9 cellular contexts compared by ENCODE assay signal in genomic region chr10:98041352-98042043, GRCh38. TPM values are rescaled to one million over a fixed set of nuclear protein-coding genes. Genes with fewer than 3 reads are reported as not detected.
A peak's percentile ranks its signal among the peaks of the same experiment; 100 is the strongest.
DNase-seq lines count a peak whose midpoint lies in the region; ATAC-seq, FAIRE-seq and TF ChIP-seq lines count a peak whose summit lies in the region.
"Had no signal": no experiment of that assay in that cellular context is flagged by ENCODE, and none has a peak within 500 bp of the region (broad histone marks: within the 10 kb centered on the region; RNA-seq: fewer than 3 reads in every experiment).

No MANE protein-coding gene starts in this region.

- no peak overlapping the region for H3K23ac ChIP-seq in IMR-90 (ENCODE audit: low read depth, low read length)

- no peak overlapping the region for H2BK15ac ChIP-seq in IMR-90 (ENCODE audit: low read depth, low read length)

- H3K27ac ChIP-seq in IMR-90 (ENCODE audit: insufficient read depth, low read length) (no peak overlapping the region), SK-N-SH (ENCODE audit: low read depth in 2 of 2, low read length in 1 of 2) (no peak overlapping the region), keratinocyte (ENCODE audit: control insufficient read depth, insufficient read depth, low read length) (no peak overlapping the region)

- TF ChIP-seq RAD21 in IMR-90 (IDR thresholded peaks at IDR 0.05; ENCODE audit: low read length) (peak; percentile 51), SK-N-SH (IDR thresholded peaks at IDR 0.05; ENCODE audit: low read length) (peak; percentile 72)

- H3K9me1 ChIP-seq in IMR-90 (ENCODE audit: insufficient read depth, low read length), result no peaks in the 10 kb centered on the region
- no peaks in the 10 kb centered on the region for H3K9me1 ChIP-seq in keratinocyte (ENCODE audit: control insufficient read depth, extremely low read depth, insufficient read depth, low read length)

- no peak for TF ChIP-seq POLR2A in IMR-90 (IDR thresholded peaks at IDR 0.05; ENCODE audit: low read depth, low read length)

- H2AK5ac ChIP-seq in IMR-90 (ENCODE audit: low read depth, low read length), result no peak overlapping the region

- no peak overlapping the region for H2BK20ac ChIP-seq in IMR-90 (ENCODE audit: low read depth, low read length)

- H3K18ac ChIP-seq in IMR-90 (ENCODE audit: low read depth, low read length), result no peak overlapping the region

- H4K5ac ChIP-seq in IMR-90 (ENCODE audit: low read depth, low read length), result no peak overlapping the region

- DNase-seq in NCI-H1436 (lab: John Stamatoyannopoulos, UW) (peak; percentile 31), NCI-H1436 treated with DMSO at 0.1 percent for 48 hours (lab: John Stamatoyannopoulos, UW) (no peak), IMR-90 (peak; percentile 39), SK-N-SH (peak; percentile 72), T47D (ENCODE audit: low read depth in 1 of 2, low spot score in 1 of 2) (peak; percentile 86 to 87), keratinocyte (ENCODE audit: low read depth, low spot score) (no peak)
- peak; percentile 23 to 27 for DNase-seq in stimulated activated CD4-positive, alpha-beta T cell treated with anti-CD3 and anti-CD28 coated beads, Interleukin-4, amount 100 ng/mL, for 48 hours (ENCODE audit: low read depth in 2 of 2)

- H3K9ac ChIP-seq in IMR-90 (ENCODE audit: low read depth, low read length) (no peak overlapping the region), SK-N-SH (no peak overlapping the region), keratinocyte (ENCODE audit: control insufficient read depth, extremely low read depth, insufficient read depth, low read length) (no peak overlapping the region)

- no peaks in the 10 kb centered on the region for H3F3A ChIP-seq in SK-N-SH (replicated peaks; ENCODE audit: insufficient read depth)

- H3K79me2 ChIP-seq in SK-N-SH (ENCODE audit: insufficient read depth) (no peaks in the 10 kb centered on the region), keratinocyte (ENCODE audit: control insufficient read depth, insufficient read depth, low read length) (no peaks in the 10 kb centered on the region)

- dilution Hi-C loops in IMR-90 (cut with HindIII; ENCODE audit: low sequenced_read_pairs, unreplicated experiment), result no loop called here
- dilution Hi-C loops in keratinocyte (cut with MboI; ENCODE audit: extremely low pct_ligation_motif_present, low sequenced_read_pairs), result no loop called here

- peak; percentile 41 for FAIRE-seq in keratinocyte (lab: Jason Lieb, UNC)

- H3K56ac ChIP-seq in IMR-90 (ENCODE audit: extremely low read depth, insufficient read depth, low read length), result no peak overlapping the region

- TF ChIP-seq EP300 in SK-N-SH (IDR thresholded peaks at IDR 0.05; ENCODE audit: borderline replicate concordance in 1 of 2, low read depth in 1 of 2, low read length in 1 of 2), result no peak

- H3K27me3 ChIP-seq in IMR-90 (ENCODE audit: control insufficient read depth, insufficient read depth, low read length) (peaks cover 27% of the 10 kb centered on the region), SK-N-SH (ENCODE audit: insufficient read depth) (peaks cover 26% of the 10 kb centered on the region; the same call in 1 of the 2 replicates), keratinocyte (ENCODE audit: control insufficient read depth, extremely low read depth, insufficient read depth, low read length) (peaks cover 10% of the 10 kb centered on the region)

- H3K36me3 ChIP-seq in IMR-90 (ENCODE audit: control insufficient read depth, insufficient read depth, low read length) (no peaks in the 10 kb centered on the region), SK-N-SH (replicated peaks in 1 of 2; ENCODE audit: control insufficient read depth in 1 of 2, insufficient read depth in 2 of 2, low read length in 1 of 2) (no peaks in the 10 kb centered on the region), keratinocyte (ENCODE audit: control insufficient read depth in 2 of 2, extremely low read depth in 1 of 2, insufficient read depth in 2 of 2, low read length in 2 of 2) (no peaks in the 10 kb centered on the region)

- H2AK9ac ChIP-seq in IMR-90 (replicated peaks; ENCODE audit: low read depth, low read length, poor library complexity), result no peak overlapping the region

- no TSS peak for BruUV-seq in IMR-90 (replicated peaks; lab: Mats Ljungman, UMichigan)

- no peak overlapping the region for H2AFZ ChIP-seq in IMR-90 (replicated peaks; ENCODE audit: low read length, poor library complexity)
- no peak overlapping the region for H2AFZ ChIP-seq in SK-N-SH (ENCODE audit: low read depth)
- H2AFZ ChIP-seq in keratinocyte (ENCODE audit: control insufficient read depth, low read length), result no peak overlapping the region

- no peak overlapping the region for H3K4me2 ChIP-seq in IMR-90 (ENCODE audit: low read depth, low read length)
- H3K4me2 ChIP-seq in SK-N-SH, result no peak overlapping the region
- H3K4me2 ChIP-seq in keratinocyte (ENCODE audit: control insufficient read depth, extremely low read depth, insufficient read depth, low read depth, low read length), result no peak overlapping the region

- H3K4me1 ChIP-seq in IMR-90 (ENCODE audit: control insufficient read depth, insufficient read depth, low read length) (no peaks in the 10 kb centered on the region), SK-N-SH (ENCODE audit: control insufficient read depth in 1 of 2, insufficient read depth in 2 of 2, low read depth in 1 of 2, low read length in 1 of 2) (peaks cover 0 to 8% of the 10 kb centered on the region in 2 experiments; a peak in 1 of 4 replicates), keratinocyte (ENCODE audit: control insufficient read depth, extremely low read depth, insufficient read depth, low read length) (no peaks in the 10 kb centered on the region)

- H3K14ac ChIP-seq in IMR-90 (replicated peaks; ENCODE audit: low read depth, low read length), result no peak overlapping the region

- in situ Hi-C loops in IMR-90 (cut with MboI; ENCODE audit: low sequenced_read_pairs) (loop anchor here (10.0 to 25.0 kb wide), 2 partner anchors 127 to 254 kb away; no protein-coding TSS in a partner anchor), T47D (cut with HindIII; ENCODE audit: low pct_unique_long_range_greater_than_20kb, low sequenced_read_pairs) (no loop called here)

- no peaks in the 10 kb centered on the region for H3K79me1 ChIP-seq in IMR-90 (ENCODE audit: low read depth in 1 of 2, low read length in 2 of 2)

- no peak overlapping the region for H2BK120ac ChIP-seq in IMR-90 (ENCODE audit: low read depth, low read length)

- 0% methylated on average over 2 of the region's 7 CpGs; no CpG with 5 or more reads in 1 of the 2 experiments for WGBS in IMR-90 (ENCODE audit: extremely low coverage in 2 of 2, insufficient read length in 1 of 2), 2 experiments
- WGBS in SK-N-SH (ENCODE audit: low lambda C conversion rate), result 21% methylated on average over 7 of the region's 7 CpGs

- H3K4me3 ChIP-seq in IMR-90 (ENCODE audit: insufficient read depth, low read depth, low read length), result no peak overlapping the region
- no peak overlapping the region for H3K4me3 ChIP-seq in SK-N-SH (ENCODE audit: low read depth in 2 of 2, low read length in 1 of 2)
- H3K4me3 ChIP-seq in keratinocyte (ENCODE audit: control insufficient read depth in 2 of 3, extremely low read depth in 1 of 3, insufficient read depth in 2 of 3, low read depth in 1 of 3, low read length in 3 of 3), result no peak overlapping the region

- H4K91ac ChIP-seq in IMR-90 (ENCODE audit: insufficient read depth, low read depth, low read length), result no peak overlapping the region

- POLR2A ChIA-PET in IMR-90 (lab: Charles Lee; ENCODE audit: unreplicated experiment) (no interaction called here), SK-N-SH (lab: Yijun Ruan, JAX) (interaction anchor here (1.8 kb wide), 1 partner anchor 10 kb away, joined by 8 read pairs; the partner anchor contains the start of gene CRTAC1)

- no peak overlapping the region for H3K4ac ChIP-seq in IMR-90 (ENCODE audit: low read depth, low read length)

- intact Hi-C loops in IMR-90 (cut with micrococcal nuclease), result loop anchor here (1.0 kb wide), 2 partner anchors 127 to 249 kb away; no protein-coding TSS in a partner anchor

- H3K9me2 ChIP-seq in SK-N-SH, result no peaks in the 10 kb centered on the region

- no peak overlapping the region for H2BK5ac ChIP-seq in IMR-90 (ENCODE audit: low read depth, low read length, poor library complexity, severe bottlenecking)

- TF ChIP-seq CTCF in IMR-90 (conservative IDR thresholded peaks at IDR 0.05; ENCODE audit: low read depth, low read length) (peak; percentile 59), SK-N-SH (IDR thresholded peaks at IDR 0.05) (peak; percentile 76), keratinocyte (optimal IDR thresholded peaks at IDR 0.05 in 1 of 3, IDR thresholded peaks at IDR 0.05 in 1 of 3, conservative IDR thresholded peaks at IDR 0.05 in 1 of 3; ENCODE audit: extremely low read depth in 1 of 3, insufficient read depth in 2 of 3, low read length in 3 of 3) (peak; percentile 70 to 79 (median 71))

- CTCF ChIA-PET in IMR-90 (lab: Yijun Ruan, JAX), result interaction anchor here (0.6 to 2.8 kb wide), 8 partner anchors 10 to 912 kb away, joined by 3 to 16 read pairs (median 3); no protein-coding TSS in a partner anchor
- CTCF ChIA-PET in SK-N-SH (lab: Yijun Ruan, JAX), result interaction anchor here (0.6 to 9.7 kb wide), 46 partner anchors 10 to 404 kb away, joined by 3 to 319 read pairs (median 4); partner anchors contain the start of genes CRTAC1 and SFRP5

- H3K9me3 ChIP-seq in IMR-90 (ENCODE audit: control insufficient read depth, insufficient read depth, low read length) (no peaks in the 10 kb centered on the region), SK-N-SH (no peaks in the 10 kb centered on the region), keratinocyte (ENCODE audit: control insufficient read depth, low read depth, low read length) (no peaks in the 10 kb centered on the region)

- peak; percentile 63; the same call in 1 of the 2 replicates for ATAC-seq in IMR-90 (ENCODE audit: low read depth)
- no peak for ATAC-seq in HG03520 (IDR thresholded peaks at IDR 0.05; ENCODE audit: unreplicated experiment)

- no peak overlapping the region for H4K8ac ChIP-seq in IMR-90 (ENCODE audit: low read depth in 2 of 2, low read length in 2 of 2)

- peaks cover 3% of the 10 kb centered on the region; the same call in 1 of the 2 replicates for H4K20me1 ChIP-seq in IMR-90 (ENCODE audit: insufficient read depth, low read length)
- no peaks in the 10 kb centered on the region for H4K20me1 ChIP-seq in SK-N-SH (ENCODE audit: insufficient read depth)
- H4K20me1 ChIP-seq in keratinocyte (ENCODE audit: control insufficient read depth, extremely low read depth, insufficient read depth, low read length), result no peaks in the 10 kb centered on the region

RNA-seq across cellular contexts. Expression of gene CRTAC1, which starts 11.1 kb away (rescaled TPM):
- not detected in 2 replicates for total RNA-seq in IMR-90 (2012; rRNA removed)
- polyA plus RNA-seq in IMR-90 (2012; rRNA removed), result not detected in 2 replicates
- polyA plus RNA-seq in IMR-90 (2012; cell fraction: cytosol; rRNA removed), result not detected in 2 replicates
- polyA plus RNA-seq in IMR-90 (2012; cell fraction: nucleus; rRNA removed; ENCODE audit: low replicate concordance), result not detected in 2 replicates
- 0.05 and 0.18 TPM in 2 replicates for polyA plus RNA-seq in SK-N-SH (2012; rRNA removed)
- polyA plus RNA-seq in SK-N-SH (2012; cell fraction: cytosol; rRNA removed), result 0.13 and 0.26 TPM in 2 replicates
- polyA plus RNA-seq in SK-N-SH (2012; cell fraction: nucleus; rRNA removed), result 0.37 and 0.40 TPM in 2 replicates
- polyA plus RNA-seq in keratinocyte, result not detected in 3 replicates
- not detected for polyA plus RNA-seq in keratinocyte (2011; ENCODE audit: low read depth)
- not detected in 2 replicates for polyA plus RNA-seq in keratinocyte (2011; cell fraction: cytosol; rRNA removed)
- polyA plus RNA-seq in keratinocyte (2011; cell fraction: nucleus; rRNA removed), result not detected in 2 replicates
- polyA plus RNA-seq in keratinocyte (2012; ENCODE audit: low replicate concordance), result 0.05 and 0.07 TPM in 2 replicates
- polyA minus RNA-seq in keratinocyte, result not detected in 3 replicates
- polyA minus RNA-seq in keratinocyte (2011; cell fraction: cytosol; rRNA and poly(A)+ RNA removed), result not detected
- not detected in 2 replicates for polyA minus RNA-seq in keratinocyte (2011; cell fraction: nucleus; rRNA and poly(A)+ RNA removed)
- total RNA-seq: CD8-positive, alpha-beta memory T cell had no signal
- polyA plus RNA-seq: CD8-positive, alpha-beta memory T cell had no signal

Comparison
In these comparisons a context has a peak if more than half of its experiments do, and no peak if none do; other contexts are left out.
1. DNase-seq: peak in NCI-H1436 (single experiment), IMR-90 (single experiment), SK-N-SH (single experiment), T47D (2 of 2) and stimulated activated CD4-positive, alpha-beta T cell treated with anti-CD3 and anti-CD28 coated beads, Interleukin-4, amount 100 ng/mL, for 48 hours (2 of 2); none in NCI-H1436 treated with DMSO at 0.1 percent for 48 hours (single experiment) and keratinocyte (single experiment).
2. Peak in every context shown above with its lines, with median percentiles within 50 percentile points of each other: CTCF ChIP-seq.